In the genomic region with DNA sequence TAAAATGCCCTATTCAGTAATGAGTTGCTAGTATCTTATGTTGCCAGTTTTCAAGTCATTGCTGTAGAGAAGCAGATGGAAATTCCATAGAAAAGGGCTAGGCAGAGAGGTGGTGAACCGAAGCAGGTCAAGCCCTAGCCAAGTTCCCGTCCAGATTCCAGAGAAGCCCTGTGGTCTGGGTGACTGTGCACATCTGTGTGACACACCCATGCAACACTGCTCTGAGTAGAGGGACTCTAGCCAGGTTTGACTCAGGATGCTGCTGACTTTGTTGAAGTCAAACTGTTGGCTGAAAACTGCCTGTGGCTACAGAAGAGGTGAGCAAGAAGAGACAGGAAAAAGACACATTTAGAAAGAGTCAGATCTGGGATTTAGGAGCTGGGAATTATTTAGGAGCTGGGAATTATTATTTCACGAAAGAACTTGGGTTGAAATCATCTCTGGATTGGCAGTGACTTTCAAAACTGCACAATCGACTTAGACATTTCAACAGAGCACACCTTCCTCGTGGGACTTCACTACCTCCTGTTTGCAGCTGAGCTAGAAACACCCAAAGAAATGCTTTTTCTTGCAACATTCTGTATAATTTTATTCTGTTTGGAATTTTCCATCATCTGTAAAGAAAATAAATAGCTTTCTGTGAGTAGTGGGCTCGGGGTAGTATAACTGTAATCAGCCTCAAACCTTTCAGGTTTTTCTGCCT, we compare ENCODE assay signal across 1 cellular context.
TF ChIP-seq lines count a peak whose summit lies in the region.

No MANE protein-coding gene starts in this region.

TF ChIP-seq in IMR-90, 13 proteins besides CTCF, POLR2A, EP300 and RAD21 (continued from another document):
- TF ChIP-seq, protein P1, sequence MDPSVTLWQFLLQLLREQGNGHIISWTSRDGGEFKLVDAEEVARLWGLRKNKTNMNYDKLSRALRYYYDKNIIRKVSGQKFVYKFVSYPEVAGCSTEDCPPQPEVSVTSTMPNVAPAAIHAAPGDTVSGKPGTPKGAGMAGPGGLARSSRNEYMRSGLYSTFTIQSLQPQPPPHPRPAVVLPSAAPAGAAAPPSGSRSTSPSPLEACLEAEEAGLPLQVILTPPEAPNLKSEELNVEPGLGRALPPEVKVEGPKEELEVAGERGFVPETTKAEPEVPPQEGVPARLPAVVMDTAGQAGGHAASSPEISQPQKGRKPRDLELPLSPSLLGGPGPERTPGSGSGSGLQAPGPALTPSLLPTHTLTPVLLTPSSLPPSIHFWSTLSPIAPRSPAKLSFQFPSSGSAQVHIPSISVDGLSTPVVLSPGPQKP (IDR thresholded peaks at IDR 0.05; ENCODE audit: borderline replicate concordance, low read depth, low read length): no peak
- TF ChIP-seq, protein P2, sequence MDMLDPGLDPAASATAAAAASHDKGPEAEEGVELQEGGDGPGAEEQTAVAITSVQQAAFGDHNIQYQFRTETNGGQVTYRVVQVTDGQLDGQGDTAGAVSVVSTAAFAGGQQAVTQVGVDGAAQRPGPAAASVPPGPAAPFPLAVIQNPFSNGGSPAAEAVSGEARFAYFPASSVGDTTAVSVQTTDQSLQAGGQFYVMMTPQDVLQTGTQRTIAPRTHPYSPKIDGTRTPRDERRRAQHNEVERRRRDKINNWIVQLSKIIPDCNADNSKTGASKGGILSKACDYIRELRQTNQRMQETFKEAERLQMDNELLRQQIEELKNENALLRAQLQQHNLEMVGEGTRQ (IDR thresholded peaks at IDR 0.05; ENCODE audit: low read depth, low read length): no peak
